Comparison of ENCODE assay signal across 9 cellular contexts in the genomic region with DNA sequence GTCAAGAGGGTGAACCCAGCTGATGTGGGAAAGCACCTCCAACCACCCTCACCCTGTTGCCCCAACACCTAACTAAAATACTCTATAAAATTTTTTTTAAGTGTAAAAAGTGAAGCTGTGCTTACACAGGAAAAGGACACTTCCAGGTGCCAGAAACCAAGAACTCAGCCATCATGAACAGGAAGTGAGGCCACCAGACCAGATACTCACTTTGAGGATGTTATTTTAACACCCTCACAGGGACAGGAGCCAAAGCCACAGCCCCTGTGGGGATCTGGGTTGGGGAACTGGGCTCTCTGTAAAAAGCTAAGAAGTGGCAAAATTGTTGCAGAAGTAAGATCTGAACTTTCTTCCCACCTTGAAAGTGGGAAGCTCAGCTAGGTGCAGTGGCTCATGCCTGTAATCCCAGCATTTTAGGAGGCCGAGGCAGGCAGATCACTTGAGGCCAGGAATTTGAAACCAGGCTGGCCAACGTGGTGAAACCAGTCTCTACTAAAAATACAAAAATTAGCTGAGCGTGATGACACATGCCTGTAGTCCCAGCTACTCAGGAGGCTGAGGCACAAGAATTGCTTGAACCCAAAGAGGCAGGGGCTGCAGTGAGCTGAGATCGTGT. TPM values are rescaled to one million over a fixed set of nuclear protein-coding genes. Genes with fewer than 3 reads are reported as not detected.
DNase-seq lines count a peak whose midpoint lies in the region; ATAC-seq and TF ChIP-seq lines count a peak whose summit lies in the region.
"Had no signal": no experiment of that assay in that cellular context is flagged by ENCODE, and none has a peak within 500 bp of the region (broad histone marks: within the 10 kb centered on the region; RNA-seq: fewer than 3 reads in every experiment).

No MANE protein-coding gene starts in this region.

- no peaks in the 10 kb centered on the region for H3K9me3 ChIP-seq in testis

- H3K4me1 ChIP-seq in testis = peaks cover 6% of the 10 kb centered on the region

- peak overlapping the region; percentile 65 for H3K27ac Mint-ChIP-seq in activated naive CD4-positive, alpha-beta T cell treated with anti-CD3 and anti-CD28 coated beads for 36 hours
- peak overlapping the region; percentile 97 for H3K27ac Mint-ChIP-seq in activated naive CD8-positive, alpha-beta T cell treated with anti-CD3 and anti-CD28 coated beads, Interleukin-2, amount 10 ng/mL, durations not matched to agents 7 days and 5 days

- H3K4me3 ChIP-seq in NB4 (ENCODE audit: low read depth, low read length) (no peak overlapping the region), testis (no peak overlapping the region)

- TF ChIP-seq POLR2A in NB4 (IDR thresholded peaks at IDR 0.05; ENCODE audit: extremely low read depth, insufficient read length) = no peak
- no peak for TF ChIP-seq POLR2A in testis (IDR thresholded peaks at IDR 0.05)

- POLR2A ChIA-PET in activated naive CD8-positive, alpha-beta T cell treated with anti-CD3 and anti-CD28 coated beads, Interleukin-2, amount 10 ng/mL, durations not matched to agents 7 days and 5 days (lab: Charles Lee) = interaction anchor here (0.9 to 2.2 kb wide), 5 partner anchors 17 to 319 kb away, joined by 3 to 13 read pairs (median 6); a partner anchor contains a TSS

- H3K36me3 ChIP-seq in testis (ENCODE audit: low read depth, missing control alignments) = no peaks in the 10 kb centered on the region

- CTCF ChIA-PET in activated naive CD4-positive, alpha-beta T cell treated with anti-CD3 and anti-CD28 coated beads for 36 hours (lab: Charles Lee) = interaction anchor here (1.0 to 17.0 kb wide), 4 partner anchors 10 to 180 kb away, joined by 3 to 232 read pairs (median 3); no protein-coding TSS in a partner anchor

- intact Hi-C loops in activated naive CD4-positive, alpha-beta T cell treated with anti-CD3 and anti-CD28 coated beads for 36 hours (cut with micrococcal nuclease) = no loop called here
- intact Hi-C loops in testis (cut with DNase I; ENCODE audit: low total_unique reads) = no loop called here

- DNase-seq in activated naive CD4-positive, alpha-beta T cell treated with anti-CD3 and anti-CD28 coated beads for 36 hours = peak; percentile 58
- no peak for DNase-seq in activated naive CD4-positive, alpha-beta T cell (lab: John Stamatoyannopoulos, UW)
- peak; percentile 82 for DNase-seq in NB4 (ENCODE audit: low read depth)
- DNase-seq in activated naive CD8-positive, alpha-beta T cell treated with anti-CD3 and anti-CD28 coated beads, Interleukin-2, amount 10 ng/mL, durations not matched to agents 7 days and 5 days = peak; percentile 56
- peak; percentile 24 for DNase-seq in stimulated activated CD8-positive, alpha-beta memory T cell treated with anti-CD3 and anti-CD28 coated beads, Interleukin-15, amount 100 ng/mL, for 1 hour (ENCODE audit: low read depth)
- no peak for DNase-seq in NCI-H1092 (lab: John Stamatoyannopoulos, UW)
- DNase-seq in NCI-H128 (lab: John Stamatoyannopoulos, UW; ENCODE audit: unreplicated experiment) = no peak
- DNase-seq in testis = no peak

- no peak overlapping the region for H3K27ac ChIP-seq in testis
- H3K27ac ChIP-seq: VCaP had no signal

- H3K36me3 Mint-ChIP-seq in activated naive CD4-positive, alpha-beta T cell treated with anti-CD3 and anti-CD28 coated beads for 36 hours (ENCODE audit: low read depth) = no peaks in the 10 kb centered on the region
- H3K36me3 Mint-ChIP-seq in activated naive CD8-positive, alpha-beta T cell treated with anti-CD3 and anti-CD28 coated beads, Interleukin-2, amount 10 ng/mL, durations not matched to agents 7 days and 5 days = no peaks in the 10 kb centered on the region

- 81 to 84% methylated on average over 4 of the region's 4 CpGs for WGBS in testis, 2 donors

- H3K4me3 Mint-ChIP-seq in activated naive CD4-positive, alpha-beta T cell treated with anti-CD3 and anti-CD28 coated beads for 36 hours = no peak overlapping the region
- peak overlapping the region; percentile 73 for H3K4me3 Mint-ChIP-seq in activated naive CD8-positive, alpha-beta T cell treated with anti-CD3 and anti-CD28 coated beads, Interleukin-2, amount 10 ng/mL, durations not matched to agents 7 days and 5 days

- peaks cover 51% of the 10 kb centered on the region for H3K4me1 Mint-ChIP-seq in activated naive CD4-positive, alpha-beta T cell treated with anti-CD3 and anti-CD28 coated beads for 36 hours (ENCODE audit: low read depth)
- H3K4me1 Mint-ChIP-seq in activated naive CD8-positive, alpha-beta T cell treated with anti-CD3 and anti-CD28 coated beads, Interleukin-2, amount 10 ng/mL, durations not matched to agents 7 days and 5 days = peaks cover 40% of the 10 kb centered on the region

- peak; percentile 48 for ATAC-seq in activated naive CD8-positive, alpha-beta T cell treated with anti-CD3 and anti-CD28 coated beads, Interleukin-2, amount 10 ng/mL, durations not matched to agents 7 days and 5 days (ENCODE audit: low read depth)

- TF ChIP-seq CTCF in NB4 (IDR thresholded peaks at IDR 0.05; ENCODE audit: low read depth, low read length) (no peak), testis (IDR thresholded peaks at IDR 0.05) (no peak)

- H3K27me3 Mint-ChIP-seq in activated naive CD4-positive, alpha-beta T cell treated with anti-CD3 and anti-CD28 coated beads for 36 hours (ENCODE audit: low read depth) = no peaks in the 10 kb centered on the region
- no peaks in the 10 kb centered on the region for H3K27me3 Mint-ChIP-seq in activated naive CD8-positive, alpha-beta T cell treated with anti-CD3 and anti-CD28 coated beads, Interleukin-2, amount 10 ng/mL, durations not matched to agents 7 days and 5 days

- no peaks in the 10 kb centered on the region for H3K9me3 Mint-ChIP-seq in activated naive CD4-positive, alpha-beta T cell treated with anti-CD3 and anti-CD28 coated beads for 36 hours
- H3K9me3 Mint-ChIP-seq in activated naive CD8-positive, alpha-beta T cell treated with anti-CD3 and anti-CD28 coated beads, Interleukin-2, amount 10 ng/mL, durations not matched to agents 7 days and 5 days = no peaks in the 10 kb centered on the region

- no peaks in the 10 kb centered on the region for H3K27me3 ChIP-seq in testis

RNA-seq across cellular contexts. Expression of a gene that starts 3.8 kb away (rescaled TPM):
- total RNA-seq in activated naive CD4-positive, alpha-beta T cell treated with anti-CD3 and anti-CD28 coated beads for 36 hours = under 1 TPM; 0.33 to 0.35 TPM
- under 1 TPM; 0.50 to 0.94 TPM for total RNA-seq in activated naive CD8-positive, alpha-beta T cell treated with anti-CD3 and anti-CD28 coated beads, Interleukin-2, amount 10 ng/mL, durations not matched to agents 7 days and 5 days
- total RNA-seq in testis = 10 to 100 TPM; 12.1 to 22.8 TPM
- polyA plus RNA-seq in testis (ENCODE audit: insufficient read depth, low read depth, low replicate concordance) = 45.4 TPM

RNA-seq across cellular contexts. Expression of a gene that starts 7.3 kb away (rescaled TPM):
- not detected for total RNA-seq in activated naive CD4-positive, alpha-beta T cell treated with anti-CD3 and anti-CD28 coated beads for 36 hours
- 1 to 10 TPM in 1 of 2 experiments, under 1 TPM in 1; 0.68 to 1.3 TPM for total RNA-seq in activated naive CD8-positive, alpha-beta T cell treated with anti-CD3 and anti-CD28 coated beads, Interleukin-2, amount 10 ng/mL, durations not matched to agents 7 days and 5 days
- 1 to 10 TPM; 7.4 to 7.5 TPM for total RNA-seq in testis
- polyA plus RNA-seq in testis (ENCODE audit: insufficient read depth, low read depth, low replicate concordance) = 11.1 TPM

RNA-seq across cellular contexts. Expression of a gene that starts 42.3 kb away (rescaled TPM):
- total RNA-seq in activated naive CD4-positive, alpha-beta T cell treated with anti-CD3 and anti-CD28 coated beads for 36 hours = 10 to 100 TPM; 62.3 to 63.3 TPM
- total RNA-seq in activated naive CD8-positive, alpha-beta T cell treated with anti-CD3 and anti-CD28 coated beads, Interleukin-2, amount 10 ng/mL, durations not matched to agents 7 days and 5 days = 10 to 100 TPM; 36.2 to 39.2 TPM
- total RNA-seq in testis = 100 to 1,000 TPM; 105 to 108 TPM
- polyA plus RNA-seq in testis (ENCODE audit: insufficient read depth, low read depth, low replicate concordance) = 52.5 TPM

Comparison
In these comparisons a context has a peak if more than half of its experiments do, and no peak if none do; other contexts are left out.
1. DNase-seq: peak in activated naive CD4-positive, alpha-beta T cell treated with anti-CD3 and anti-CD28 coated beads for 36 hours (single experiment), NB4 (single experiment), activated naive CD8-positive, alpha-beta T cell treated with anti-CD3 and anti-CD28 coated beads, Interleukin-2, amount 10 ng/mL, durations not matched to agents 7 days and 5 days (single experiment) and stimulated activated CD8-positive, alpha-beta memory T cell treated with anti-CD3 and anti-CD28 coated beads, Interleukin-15, amount 100 ng/mL, for 1 hour (single experiment); none in activated naive CD4-positive, alpha-beta T cell (0 of 4), NCI-H1092 (single experiment), NCI-H128 (single experiment) and testis (single experiment).
2. RNA of a gene that starts 3.8 kb away (total RNA-seq): 12.1 to 22.8 TPM in testis; 0.50 to 0.94 TPM in activated naive CD8-positive, alpha-beta T cell treated with anti-CD3 and anti-CD28 coated beads, Interleukin-2, amount 10 ng/mL, durations not matched to agents 7 days and 5 days and 0.33 to 0.35 TPM in activated naive CD4-positive, alpha-beta T cell treated with anti-CD3 and anti-CD28 coated beads for 36 hours; every median in the first group is over 4 times any median in the second.